In genomic region chr7:47991270-47991669, GRCh38 we compare ENCODE assay signal across 2 cellular contexts.
TF ChIP-seq lines count a peak whose summit lies in the region.

No MANE protein-coding gene starts in this region.

TF ChIP-seq in HCT116, 20 proteins besides CTCF, POLR2A, EP300 and RAD21:
- no peak for TF ChIP-seq SP1 (IDR thresholded peaks at IDR 0.05; ENCODE audit: low read depth)
- no peak for TF ChIP-seq TCF7L2 (IDR thresholded peaks at IDR 0.05; ENCODE audit: borderline replicate concordance, extremely low read depth, insufficient read depth, insufficient read length)
- no peak for TF ChIP-seq CBX3 (IDR thresholded peaks at IDR 0.05; ENCODE audit: low read depth)
- no peak for TF ChIP-seq SRF (IDR thresholded peaks at IDR 0.05; ENCODE audit: low read depth)
- TF ChIP-seq MAX (IDR thresholded peaks at IDR 0.05) = no peak
- TF ChIP-seq ZBTB33 (IDR thresholded peaks at IDR 0.05; ENCODE audit: extremely low read depth, insufficient replicate concordance, low read length) = no peak
- TF ChIP-seq CEBPB (IDR thresholded peaks at IDR 0.05; ENCODE audit: low read depth) = no peak

TF ChIP-seq in SK-N-SH, 30 proteins besides CTCF, POLR2A, EP300 and RAD21:
- TF ChIP-seq FOXM1 (IDR thresholded peaks at IDR 0.05; ENCODE audit: low read depth) = no peak
- TF ChIP-seq RFX5 (IDR thresholded peaks at IDR 0.05; ENCODE audit: low read length) = no peak
- TF ChIP-seq MXI1 (IDR thresholded peaks at IDR 0.05; ENCODE audit: low read depth, low read length) = no peak
- TF ChIP-seq PBX3 (IDR thresholded peaks at IDR 0.05) = no peak
- no peak for TF ChIP-seq SMC3 (IDR thresholded peaks at IDR 0.05; ENCODE audit: low read depth, low read length)
- TF ChIP-seq GABPA (IDR thresholded peaks at IDR 0.05; ENCODE audit: low read depth) = no peak
- TF ChIP-seq EZH2phosphoT487 (IDR thresholded peaks at IDR 0.05; ENCODE audit: borderline replicate concordance, low read depth) = no peak
- TF ChIP-seq MEF2A (IDR thresholded peaks at IDR 0.05; ENCODE audit: borderline replicate concordance, low read depth) = no peak
- TF ChIP-seq USF1 (IDR thresholded peaks at IDR 0.05; ENCODE audit: borderline replicate concordance, low read depth) = no peak
- no peak for TF ChIP-seq RCOR1 (IDR thresholded peaks at IDR 0.05; ENCODE audit: low read length)
- TF ChIP-seq GATA2 (CRISPR knock-in tag; IDR thresholded peaks at IDR 0.05) = no peak
